Comparison of ENCODE assay signal across 1 cellular context in genomic region chr5:6447384-6448140, GRCh38.
TF ChIP-seq lines count a peak whose summit lies in the region.

No MANE protein-coding gene starts in this region.

TF ChIP-seq in K562, 482 proteins besides CTCF, POLR2A, EP300 and RAD21:
- no peak for TF ChIP-seq ZNF318 (IDR thresholded peaks at IDR 0.05; ENCODE audit: borderline replicate concordance in 1 of 2, low read depth in 1 of 2)
- no peak for TF ChIP-seq ZNF778 (CRISPR knock-in tag; IDR thresholded peaks at IDR 0.05)
- no peak for TF ChIP-seq SLC30A9 (CRISPR knock-in tag; IDR thresholded peaks at IDR 0.05)
- peak; percentile 53; the same call in 1 of the 2 replicates for TF ChIP-seq ZBTB26 (CRISPR knock-in tag; IDR thresholded peaks at IDR 0.05)
- TF ChIP-seq ZNF696 (CRISPR knock-in tag; conservative IDR thresholded peaks at IDR 0.05), result no peak
- TF ChIP-seq JUN (IDR thresholded peaks at IDR 0.05; ENCODE audit: borderline replicate concordance, low read depth, low read length), result no peak
- TF ChIP-seq JUN (CRISPR knock-in tag; IDR thresholded peaks at IDR 0.05; ENCODE audit: borderline replicate concordance), result no peak
- no peak for TF ChIP-seq TRIM24 (IDR thresholded peaks at IDR 0.05)
- no peak for TF ChIP-seq POLR2AphosphoS5 (IDR thresholded peaks at IDR 0.05; ENCODE audit: control insufficient read depth, insufficient read depth, low read depth, low read length)
- TF ChIP-seq MYBL2 (IDR thresholded peaks at IDR 0.05; ENCODE audit: low read depth), result peak; percentile 32; the same call in 1 of the 2 replicates
- no peak for TF ChIP-seq MYBL2 (CRISPR knock-in tag; IDR thresholded peaks at IDR 0.05; ENCODE audit: borderline replicate concordance)
- no peak for TF ChIP-seq ZNF174 (CRISPR knock-in tag; IDR thresholded peaks at IDR 0.05)
- peak; percentile 12; the same call in 1 of the 2 replicates for TF ChIP-seq HBP1 (CRISPR knock-in tag; IDR thresholded peaks at IDR 0.05)
- no peak for TF ChIP-seq RAD51 (IDR thresholded peaks at IDR 0.05; ENCODE audit: borderline replicate concordance, low read depth)
- TF ChIP-seq ELK1 (CRISPR knock-in tag; IDR thresholded peaks at IDR 0.05), result no peak
- TF ChIP-seq KAT7 (CRISPR knock-in tag; IDR thresholded peaks at IDR 0.05; ENCODE audit: borderline replicate concordance), result no peak
- no peak for TF ChIP-seq KLF13 (tag; IDR thresholded peaks at IDR 0.05; ENCODE audit: borderline replicate concordance, low read depth)
- no peak for TF ChIP-seq CGGBP1 (CRISPR knock-in tag; IDR thresholded peaks at IDR 0.05)
TF ChIP-seq in K562: peak in this region for 3.
